9 cellular contexts compared by ENCODE assay signal in the genomic region with DNA sequence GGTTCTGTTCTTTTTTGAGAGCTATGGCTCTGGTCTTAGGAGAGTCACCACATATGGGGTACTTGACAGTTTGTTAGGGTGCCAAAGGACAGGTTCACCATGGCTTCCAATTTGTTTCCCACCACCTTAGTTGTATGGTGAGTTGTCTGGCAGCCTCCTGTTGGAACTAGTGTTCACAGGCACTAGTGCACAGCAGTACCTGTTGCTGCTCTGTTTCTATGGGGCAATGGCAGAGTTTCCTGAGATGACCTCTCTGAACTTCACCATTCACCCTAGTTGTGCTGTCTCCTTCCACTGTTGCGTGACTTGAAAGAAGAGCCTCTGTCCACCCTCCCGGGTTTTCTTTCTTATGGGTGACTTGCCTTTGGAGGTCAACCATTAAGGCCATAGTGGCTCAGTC.
"Had no signal": no experiment of that assay in that cellular context is flagged by ENCODE, and none has a peak within 500 bp of the region (broad histone marks: within the 10 kb centered on the region; RNA-seq: fewer than 3 reads in every experiment).

No MANE protein-coding gene starts in this region.

- H3K4me1 ChIP-seq: HAP-1 had no signal

- FAIRE-seq: HepG2 had no signal

- H3K9me3 Mint-ChIP-seq: IgD-negative memory B cell had no signal

- H3K4me3 ChIP-seq: HAP-1 had no signal

- H3K4me3 Mint-ChIP-seq: IgD-negative memory B cell had no signal

- DNase-seq: GOT3, H7, KBM-7 had no signal

- H3K9me3 ChIP-seq: HAP-1 had no signal

- ATAC-seq: HCT116, HepG2 had no signal

- H3K27ac ChIP-seq: HL-60, KMS-11 had no signal

- H3K27me3 Mint-ChIP-seq: IgD-negative memory B cell had no signal

- H3K9ac ChIP-seq: KMS-11 had no signal

- H3K36me3 ChIP-seq: HAP-1 had no signal

- H3K27ac Mint-ChIP-seq: IgD-negative memory B cell had no signal

- H3K4me2 ChIP-seq: KMS-11 had no signal
